ENCODE assay signal across 1 cellular context in the genomic region with DNA sequence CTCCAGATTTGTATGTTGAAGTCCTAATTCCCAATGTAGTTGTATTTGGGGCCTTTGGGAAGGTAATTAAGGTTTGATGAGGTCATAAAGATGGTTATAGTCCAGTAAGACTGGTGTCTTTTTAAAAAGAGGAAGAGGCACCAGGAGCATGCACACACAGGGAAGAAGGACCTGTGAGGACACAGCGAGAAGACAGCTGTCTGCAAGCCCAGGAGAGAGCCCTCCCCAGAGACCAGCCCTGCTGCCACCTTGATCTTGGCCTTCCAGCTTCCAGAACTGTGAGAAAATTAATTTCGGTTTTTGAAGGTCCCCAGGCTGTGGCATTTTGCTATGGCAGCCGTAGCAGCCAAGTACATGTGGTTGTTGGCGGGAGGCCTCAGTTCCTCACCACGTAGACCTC.
TF ChIP-seq lines count a peak whose summit lies in the region.

No MANE protein-coding gene starts in this region.

TF ChIP-seq in WTC11, 78 proteins besides CTCF, POLR2A, EP300 and RAD21 (continued from another document):
- TF ChIP-seq, protein P1, sequence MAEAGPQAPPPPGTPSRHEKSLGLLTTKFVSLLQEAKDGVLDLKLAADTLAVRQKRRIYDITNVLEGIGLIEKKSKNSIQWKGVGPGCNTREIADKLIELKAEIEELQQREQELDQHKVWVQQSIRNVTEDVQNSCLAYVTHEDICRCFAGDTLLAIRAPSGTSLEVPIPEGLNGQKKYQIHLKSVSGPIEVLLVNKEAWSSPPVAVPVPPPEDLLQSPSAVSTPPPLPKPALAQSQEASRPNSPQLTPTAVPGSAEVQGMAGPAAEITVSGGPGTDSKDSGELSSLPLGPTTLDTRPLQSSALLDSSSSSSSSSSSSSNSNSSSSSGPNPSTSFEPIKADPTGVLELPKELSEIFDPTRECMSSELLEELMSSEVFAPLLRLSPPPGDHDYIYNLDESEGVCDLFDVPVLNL (CRISPR knock-in tag; IDR thresholded peaks at IDR 0.05; ENCODE audit: borderline replicate concordance, low read depth): no peak
- TF ChIP-seq, protein P2, sequence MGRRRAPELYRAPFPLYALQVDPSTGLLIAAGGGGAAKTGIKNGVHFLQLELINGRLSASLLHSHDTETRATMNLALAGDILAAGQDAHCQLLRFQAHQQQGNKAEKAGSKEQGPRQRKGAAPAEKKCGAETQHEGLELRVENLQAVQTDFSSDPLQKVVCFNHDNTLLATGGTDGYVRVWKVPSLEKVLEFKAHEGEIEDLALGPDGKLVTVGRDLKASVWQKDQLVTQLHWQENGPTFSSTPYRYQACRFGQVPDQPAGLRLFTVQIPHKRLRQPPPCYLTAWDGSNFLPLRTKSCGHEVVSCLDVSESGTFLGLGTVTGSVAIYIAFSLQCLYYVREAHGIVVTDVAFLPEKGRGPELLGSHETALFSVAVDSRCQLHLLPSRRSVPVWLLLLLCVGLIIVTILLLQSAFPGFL (CRISPR knock-in tag; IDR thresholded peaks at IDR 0.05; ENCODE audit: borderline replicate concordance): no peak
